In the genomic region with DNA sequence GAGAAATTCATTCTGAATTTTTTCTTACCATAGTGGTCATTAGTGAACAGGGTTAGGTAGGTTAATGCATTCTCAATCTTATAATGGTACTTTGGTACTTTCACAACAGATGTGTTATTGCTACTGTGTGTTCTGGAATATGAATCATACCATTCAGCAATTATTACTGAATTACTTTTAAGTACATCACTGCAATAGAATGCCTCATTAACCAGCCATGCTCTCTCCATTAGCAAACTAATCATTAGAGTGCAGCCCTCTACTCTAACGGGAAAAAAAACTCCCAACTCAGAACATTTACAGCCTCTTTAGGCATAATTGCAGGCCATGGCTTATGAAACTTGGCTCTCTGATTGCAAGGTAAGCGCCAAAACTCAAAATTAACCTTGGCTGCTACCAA, we compare ENCODE assay signal across 25 cellular contexts.
A peak's percentile ranks its signal among the peaks of the same experiment; 100 is the strongest.
DNase-seq lines count a peak whose midpoint lies in the region; ATAC-seq and TF ChIP-seq lines count a peak whose summit lies in the region.
"Had no signal": no experiment of that assay in that cellular context is flagged by ENCODE, and none has a peak within 500 bp of the region (broad histone marks: within the 10 kb centered on the region; RNA-seq: fewer than 3 reads in every experiment).

No MANE protein-coding gene starts in this region.

- no peak overlapping the region for H3K4me3 ChIP-seq in RWPE2 (ENCODE audit: severe bottlenecking)
- H3K4me3 ChIP-seq: body of pancreas, HAP-1, thoracic aorta had no signal

- H3K27ac ChIP-seq in RWPE2 (ENCODE audit: poor library complexity, severe bottlenecking) (no peak overlapping the region), temporal lobe (ENCODE audit: low read depth, low read length) (peak overlapping the region; percentile 12)
- H3K27ac ChIP-seq: body of pancreas, thoracic aorta had no signal

- no peak for TF ChIP-seq CTCF in RWPE2 (IDR thresholded peaks at IDR 0.05; ENCODE audit: poor library complexity, severe bottlenecking)

- H3K9me3 ChIP-seq in RWPE2 (ENCODE audit: severe bottlenecking): no peaks in the 10 kb centered on the region
- H3K9me3 ChIP-seq: body of pancreas, HAP-1, thoracic aorta had no signal

- peaks cover 22% of the 10 kb centered on the region for H3K4me1 ChIP-seq in RWPE2 (ENCODE audit: insufficient read depth, poor library complexity, severe bottlenecking)
- H3K4me1 ChIP-seq: HAP-1 had no signal

- no peaks in the 10 kb centered on the region; the same call in 1 of the 2 replicates for H3K36me3 ChIP-seq in RWPE2 (ENCODE audit: low read depth)
- H3K36me3 ChIP-seq: HAP-1, thoracic aorta had no signal

- DNase-seq in NCI-H2107 treated with DMSO at 0.1 percent for 48 hours (lab: John Stamatoyannopoulos, UW; ENCODE audit: unreplicated experiment) (peak; percentile 7), NCI-H2107 (lab: John Stamatoyannopoulos, UW) (no peak), NCI-H1417 treated with DMSO at 0.1 percent for 48 hours (lab: John Stamatoyannopoulos, UW) (peak; percentile 64), RWPE2 (ENCODE audit: low spot score) (no peak), GM03348 (ENCODE audit: low spot score) (no peak), kidney tubule cell (ENCODE audit: low spot score) (no peak)
- DNase-seq: activated CD4-positive, alpha-beta T cell treated with anti-CD3 and anti-CD28 coated beads, Interleukin-2, amount 10 ng/mL, durations not matched to agents 7 days and 5 days; activated naive CD4-positive, alpha-beta T cell treated with Interleukin-2 at 50 U/mL for 16 hours; activated T-cell treated with anti-CD3 and anti-CD28 coated beads, Interleukin-2, amount 50 U/mL, for 72 hours; body of pancreas; CD4-positive, alpha-beta T cell; cerebellar nuclear complex; midbrain; naive thymus-derived CD8-positive, alpha-beta T cell; NCI-H1436 treated with DMSO at 0.1 percent for 48 hours; NK-92 treated with Interleukin-12 subunit alpha and Interleukin-12 subunit beta, amount 100 ng/mL, for 24 hours; occipital lobe; PC-3; stimulated activated naive CD4-positive, alpha-beta T cell treated with Interleukin-2 at 50 U/mL for 16 hours; T-helper 9 cell had no signal

- 0 out of 3 replicates have a peak, but pooled peaks have one; percentile 33 for ATAC-seq in RWPE2 (ENCODE audit: low read depth)
- no peak for ATAC-seq in GM18858 (IDR thresholded peaks at IDR 0.05; ENCODE audit: unreplicated experiment)
- ATAC-seq: activated T-cell treated with anti-CD3 and anti-CD28 coated beads, Interleukin-2, amount 50 U/mL, for 72 hours; body of pancreas; naive thymus-derived CD8-positive, alpha-beta T cell; PC-3; Right ventricle myocardium inferior had no signal

- no peaks in the 10 kb centered on the region for H3K27me3 ChIP-seq in RWPE2 (ENCODE audit: insufficient read depth, poor library complexity, severe bottlenecking)
- H3K27me3 ChIP-seq: body of pancreas had no signal

Comparison
In these comparisons a context has a peak if more than half of its experiments do, and no peak if none do; other contexts are left out.
1. DNase-seq: peak in NCI-H2107 treated with DMSO at 0.1 percent for 48 hours (single experiment) and NCI-H1417 treated with DMSO at 0.1 percent for 48 hours (single experiment); none in NCI-H2107 (single experiment), RWPE2 (single experiment), GM03348 (single experiment) and kidney tubule cell (single experiment).